ENCODE assay signal across 8 cellular contexts in genomic region chr22:20285706-20286363, GRCh38. TPM values are rescaled to one million over a fixed set of nuclear protein-coding genes. Genes with fewer than 3 reads are reported as not detected.
DNase-seq lines count a peak whose midpoint lies in the region; ATAC-seq, FAIRE-seq and TF ChIP-seq lines count a peak whose summit lies in the region.
"Not testable (repeated sequence)": the region's sequence is repeated elsewhere in the genome, so short reads cannot be mapped to it uniquely, and the experiment has no call there.

No MANE protein-coding gene starts in this region.

- H2AK5ac ChIP-seq in neuronal stem cell (ENCODE audit: low read depth, low read length) = not testable (repeated sequence)

- H3K9ac ChIP-seq in GM12878 (ENCODE audit: control insufficient read depth, insufficient read depth, low read length); neuronal stem cell (ENCODE audit: low read depth, low read length, poor library complexity): not testable (repeated sequence)

- H4K91ac ChIP-seq in neuronal stem cell (ENCODE audit: low read depth, low read length, poor library complexity) = not testable (repeated sequence)

- intact Hi-C loops in CD8-positive, alpha-beta T cell (cut with DNase I, micrococcal nuclease) = loop anchor here (1.0 kb wide), 2 partner anchors 129 to 316 kb away; no protein-coding TSS in a partner anchor
- intact Hi-C loops in GM12878 (cut with micrococcal nuclease; ENCODE audit: unreplicated experiment) (loop anchor here (1.0 kb wide), 1 partner anchor 129 kb away; no protein-coding TSS in a partner anchor), Right ventricle myocardium superior (cut with DNase I) (loop anchor here (1.0 kb wide), 1 partner anchor 129 kb away; no protein-coding TSS in a partner anchor)

- H3K79me1 ChIP-seq in neuronal stem cell (ENCODE audit: low read depth, low read length) = not testable (repeated sequence)

- not testable (repeated sequence) for H3K4me3 ChIP-seq in CD8-positive, alpha-beta T cell (ENCODE audit: low read depth, low read length); GM12878; neuronal stem cell (ENCODE audit: low read length in 2 of 2)

- not testable (repeated sequence) for H3K4me1 Mint-ChIP-seq in CD8-positive, alpha-beta T cell (ENCODE audit: low read depth)

- not testable (repeated sequence) for TF ChIP-seq EP300 in GM12878 (IDR thresholded peaks at IDR 0.05; ENCODE audit: borderline replicate concordance in 1 of 2, control insufficient read depth in 1 of 2, low read depth in 2 of 2, low read length in 2 of 2)

- H3K9me3 Mint-ChIP-seq in CD8-positive, alpha-beta T cell = not testable (repeated sequence)

- TF ChIP-seq RAD21 in GM12878 (IDR thresholded peaks at IDR 0.05; ENCODE audit: insufficient read depth, low read depth, low read length) = peak; percentile 62

- not testable (repeated sequence) for H3K4me1 ChIP-seq in CD8-positive, alpha-beta T cell (ENCODE audit: insufficient read depth, low read length); GM12878 (ENCODE audit: control insufficient read depth, insufficient read depth, low read length)
- H3K4me1 ChIP-seq in neuronal stem cell (ENCODE audit: control insufficient read depth in 2 of 2, insufficient read depth in 1 of 2, low read depth in 1 of 2, low read length in 2 of 2) = peaks cover 7 to 14% of the 10 kb centered on the region in 2 donors

- SMC1A ChIA-PET in GM12878 (lab: Charles Lee; ENCODE audit: uncharacterized antibody, unreplicated experiment) = interaction anchor here (0.8 kb wide), 1 partner anchor 129 kb away, joined by 3 read pairs; no protein-coding TSS in a partner anchor

- H3K18ac ChIP-seq in neuronal stem cell (ENCODE audit: low read length) = not testable (repeated sequence)

- FAIRE-seq in GM12878 (lab: Jason Lieb, UNC) = peak; percentile 72

- not testable (repeated sequence) for H2BK15ac ChIP-seq in neuronal stem cell (ENCODE audit: low read length)

- not testable (repeated sequence) for H3K36me3 ChIP-seq in CD8-positive, alpha-beta T cell (ENCODE audit: insufficient read depth, low read length); GM12878 (ENCODE audit: control insufficient read depth in 2 of 2, insufficient read depth in 2 of 2, low read length in 1 of 2); neuronal stem cell (replicated peaks in 1 of 2; ENCODE audit: control insufficient read depth in 2 of 2, insufficient read depth in 2 of 2, low read length in 2 of 2)

- H4K8ac ChIP-seq in neuronal stem cell (ENCODE audit: low read depth, low read length) = not testable (repeated sequence)

- H3K27me3 Mint-ChIP-seq in CD8-positive, alpha-beta T cell (ENCODE audit: low read depth) = not testable (repeated sequence)

- DNase-seq in CD8-positive, alpha-beta T cell = peak; percentile 53 to 88 (median 78)
- peak; percentile 66 for DNase-seq in NCI-H82 (lab: John Stamatoyannopoulos, UW)
- peak; percentile 86 for DNase-seq in activated CD4-positive, alpha-beta T cell treated with anti-CD3 and anti-CD28 coated beads for 48 hours
- not testable (repeated sequence) for DNase-seq in GM12878 (ENCODE audit: low read depth, low spot score); neuronal stem cell (ENCODE audit: low spot score)
- peak; percentile 84 for DNase-seq in Right ventricle myocardium superior
- DNase-seq in stimulated activated CD8-positive, alpha-beta memory T cell treated with anti-CD3 and anti-CD28 coated beads, Interleukin-4, amount 100 ng/mL, for 24 hours (ENCODE audit: low read depth) = peak; percentile 57

- not testable (repeated sequence) for BruUV-seq in GM12878 (replicated peaks; lab: Mats Ljungman, UMichigan)

- H3K14ac ChIP-seq in neuronal stem cell (ENCODE audit: low read length) = not testable (repeated sequence)

- in situ Hi-C loops in GM12878 (cut with MboI) = loop anchor here (5.0 kb wide), 1 partner anchor 1334 kb away; no protein-coding TSS in a partner anchor

- RAD21 ChIA-PET in GM12878 (lab: Charles Lee; ENCODE audit: unreplicated experiment) = interaction anchor here (0.7 to 1.1 kb wide), 2 partner anchors 93 to 129 kb away, joined by 3 read pairs; no protein-coding TSS in a partner anchor

- CTCF ChIA-PET in CD8-positive, alpha-beta T cell (lab: Charles Lee) = interaction anchor here (0.6 to 3.2 kb wide), 11 partner anchors 27 to 316 kb away, joined by 3 to 24 read pairs (median 3); no protein-coding TSS in a partner anchor
- CTCF ChIA-PET in GM12878 (lab: Yijun Ruan, JAX) = interaction anchor here (0.8 kb wide), 1 partner anchor 129 kb away, joined by 3 read pairs; no protein-coding TSS in a partner anchor

- H3K27me3 ChIP-seq in CD8-positive, alpha-beta T cell (ENCODE audit: insufficient read depth, low read length); GM12878 (replicated peaks in 1 of 2; ENCODE audit: control insufficient read depth in 2 of 2, insufficient read depth in 2 of 2, low read length in 1 of 2): not testable (repeated sequence)
- H3K27me3 ChIP-seq in neuronal stem cell (ENCODE audit: control insufficient read depth in 3 of 3, insufficient read depth in 3 of 3, low read depth in 1 of 3, low read length in 3 of 3) = peaks cover 0 to 27% (median 2%) of the 10 kb centered on the region in 3 experiments

- not testable (repeated sequence) for TF ChIP-seq POLR2A in GM12878 (IDR thresholded peaks at IDR 0.05; ENCODE audit: low read depth, low read length)

- H3K27ac Mint-ChIP-seq in CD8-positive, alpha-beta T cell = not testable (repeated sequence)

- peak; percentile 65 for TF ChIP-seq CTCF in CD8-positive, alpha-beta T cell (IDR thresholded peaks at IDR 0.05)
- TF ChIP-seq CTCF in GM12878 (IDR thresholded peaks at IDR 0.05 in 2 of 3, conservative IDR thresholded peaks at IDR 0.05 in 1 of 3; ENCODE audit: control insufficient read depth in 2 of 3, extremely low read depth in 1 of 3, insufficient read depth in 1 of 3, low read depth in 3 of 3, low read length in 3 of 3) = peak; percentile 52 to 80 (median 62)

- 1% methylated on average over 7 of the region's 10 CpGs for WGBS in GM12878 (ENCODE audit: insufficient coverage, insufficient replicate concordance, low lambda C conversion rate, missing lambda C conversion rate)
- WGBS in neuronal stem cell (ENCODE audit: extremely low coverage in 2 of 2, insufficient read length in 2 of 2, insufficient replicate concordance in 1 of 2), 2 donors = no CpG with 5 or more reads among the region's 10 CpGs

- H2BK120ac ChIP-seq in neuronal stem cell (ENCODE audit: low read depth, low read length) = not testable (repeated sequence)

- H3K27ac ChIP-seq in CD8-positive, alpha-beta T cell (ENCODE audit: low read depth, low read length); GM12878 (ENCODE audit: control insufficient read depth, insufficient read depth); neuronal stem cell (replicated peaks; ENCODE audit: low read length): not testable (repeated sequence)

- H3K79me2 ChIP-seq in GM12878 (ENCODE audit: control insufficient read depth, insufficient read depth, low read length) = not testable (repeated sequence)

- peak; percentile 91 for ATAC-seq in CD8-positive, alpha-beta T cell
- peak; percentile 55 for ATAC-seq in HG02852 (IDR thresholded peaks at IDR 0.05; ENCODE audit: unreplicated experiment)
- ATAC-seq in GM12878 = peak; percentile 96
- ATAC-seq in Right ventricle myocardium superior (ENCODE audit: poor library complexity) = peak; percentile 94

- H3K4me2 ChIP-seq in GM12878 (ENCODE audit: control insufficient read depth, insufficient read depth); neuronal stem cell (ENCODE audit: insufficient read depth, low read length, poor library complexity, severe bottlenecking): not testable (repeated sequence)

- H3K9me3 ChIP-seq in CD8-positive, alpha-beta T cell (ENCODE audit: low read length); GM12878 (replicated peaks; ENCODE audit: control insufficient read depth, insufficient read depth, low read length); neuronal stem cell (replicated peaks in 1 of 2; ENCODE audit: control insufficient read depth in 2 of 2, insufficient read depth in 1 of 2, low read depth in 1 of 2, low read length in 2 of 2): not testable (repeated sequence)

- not testable (repeated sequence) for H3K36me3 Mint-ChIP-seq in CD8-positive, alpha-beta T cell

- not testable (repeated sequence) for H4K20me1 ChIP-seq in GM12878 (ENCODE audit: control insufficient read depth, insufficient read depth)

- H3K23ac ChIP-seq in neuronal stem cell (ENCODE audit: low read depth, low read length, poor library complexity) = peak overlapping the region; percentile 80

- POLR2A ChIA-PET in CD8-positive, alpha-beta T cell (lab: Charles Lee); GM12878 (lab: Charles Lee): not testable (repeated sequence)

- not testable (repeated sequence) for H2BK5ac ChIP-seq in neuronal stem cell (ENCODE audit: low read length)

- not testable (repeated sequence) for H2AFZ ChIP-seq in GM12878 (ENCODE audit: control insufficient read depth, low read depth, low read length); neuronal stem cell (ENCODE audit: low read length)

- H3K4ac ChIP-seq in neuronal stem cell (ENCODE audit: low read length) = not testable (repeated sequence)

- not testable (repeated sequence) for H3K4me3 Mint-ChIP-seq in CD8-positive, alpha-beta T cell

- H2BK12ac ChIP-seq in neuronal stem cell (ENCODE audit: low read length) = not testable (repeated sequence)

RNA-seq across cellular contexts. Expression of gene RTN4R, which starts 17.7 kb away (rescaled TPM):
- 1 to 10 TPM; 1.1 to 1.2 TPM for total RNA-seq in CD8-positive, alpha-beta T cell
- 0.27 and 0.56 TPM in 2 replicates for total RNA-seq in GM12878 (2013; cell fraction: nucleolus; rRNA removed)
- 0.54 and 0.73 TPM in 2 replicates for total RNA-seq in GM12878 (2014; rRNA removed)
- 0.09 and 0.13 TPM in 2 replicates for total RNA-seq in GM12878 (2014; rRNA removed; fragmentation: Illumina TruSeq; extraction: Trizol)
- 0.77 and 0.87 TPM in 2 replicates for total RNA-seq in GM12878 (2021)
- not detected for polyA plus RNA-seq in GM12878 (2011; ENCODE audit: low read depth)
- 0.23 TPM in 1 of 2 replicates, not detected in the other for polyA plus RNA-seq in GM12878 (2011; rRNA removed)
- 0.52 and 0.65 TPM in 2 replicates for polyA plus RNA-seq in GM12878 (2011; cell fraction: cytosol; rRNA removed)
- polyA plus RNA-seq in GM12878 (2011; cell fraction: nucleus; rRNA removed) = 0.54 and 1.2 TPM in 2 replicates
- polyA plus RNA-seq in GM12878 (2012) = 0.31 and 0.83 TPM in 2 replicates
- 0.03 TPM in 1 of 2 replicates, not detected in the other for polyA plus RNA-seq in GM12878 (2014; fragmentation: Illumina TruSeq; extraction: Trizol)
- polyA plus RNA-seq in GM12878 (2014; fragmentation: Nextera tagmentation; extraction: Ambion mirVana) = not detected
- 0.46 and 0.99 TPM in 2 replicates for polyA plus RNA-seq in GM12878 (2014; rRNA removed)
- 1 to 10 TPM in 1 of 2 experiments, under 1 TPM in 1; 0.76 to 1.0 TPM for polyA plus RNA-seq in GM12878 (2016; fragmentation: Nextera tagmentation; extraction: Ambion mirVana)
- polyA minus RNA-seq in GM12878 (2011; rRNA and poly(A)+ RNA removed) = 0.29 and 0.82 TPM in 2 replicates
- polyA minus RNA-seq in GM12878 (2011; cell fraction: cytosol; rRNA and poly(A)+ RNA removed) = 1.7 TPM in 1 of 2 replicates, not detected in the other
- polyA minus RNA-seq in GM12878 (2011; cell fraction: nucleus; rRNA and poly(A)+ RNA removed) = 0.48 and 0.60 TPM in 2 replicates
- total RNA-seq in Right ventricle myocardium superior = 0.75 TPM
- polyA plus RNA-seq in neuronal stem cell (2013, experiment 1 of 2) = 23.2 TPM
- 22.9 TPM for polyA plus RNA-seq in neuronal stem cell (2013, experiment 2 of 2)

RNA-seq across cellular contexts. Expression of gene DGCR6L, which starts 34.0 kb away (rescaled TPM):
- 10 to 100 TPM; 29.8 to 32.9 TPM for total RNA-seq in CD8-positive, alpha-beta T cell
- total RNA-seq in GM12878 (2013; cell fraction: nucleolus; rRNA removed) = 3.7 and 5.2 TPM in 2 replicates
- total RNA-seq in GM12878 (2014; rRNA removed) (37.4 and 38.9 TPM in 2 replicates), GM12878 (2014; rRNA removed; fragmentation: Illumina TruSeq; extraction: Trizol) (12.5 and 15.2 TPM in 2 replicates), GM12878 (2021) (27.0 and 27.7 TPM in 2 replicates), Right ventricle myocardium superior (45.1 TPM)
- polyA plus RNA-seq in GM12878 (2011; ENCODE audit: low read depth) = 6.9 TPM
- polyA plus RNA-seq in GM12878 (2011; rRNA removed) (9.1 and 17.4 TPM in 2 replicates), GM12878 (2014; fragmentation: Illumina TruSeq; extraction: Trizol) (1.5 and 8.1 TPM in 2 replicates), GM12878 (2014; fragmentation: Nextera tagmentation; extraction: Ambion mirVana) (1 to 10 TPM; 1.6 to 4.2 TPM), GM12878 (2014; rRNA removed) (36.7 and 41.9 TPM in 2 replicates), GM12878 (2016; fragmentation: Nextera tagmentation; extraction: Ambion mirVana) (10 to 100 TPM; 59.4 to 62.8 TPM)
- 30.2 and 48.0 TPM in 2 replicates for polyA plus RNA-seq in GM12878 (2011; cell fraction: cytosol; rRNA removed)
- 18.6 and 25.2 TPM in 2 replicates for polyA plus RNA-seq in GM12878 (2011; cell fraction: nucleus; rRNA removed)
- 15.0 and 17.2 TPM in 2 replicates for polyA plus RNA-seq in GM12878 (2012)
- 7.2 and 15.7 TPM in 2 replicates for polyA minus RNA-seq in GM12878 (2011; rRNA and poly(A)+ RNA removed)
- 4.6 and 5.3 TPM in 2 replicates for polyA minus RNA-seq in GM12878 (2011; cell fraction: cytosol; rRNA and poly(A)+ RNA removed)
- polyA minus RNA-seq in GM12878 (2011; cell fraction: nucleus; rRNA and poly(A)+ RNA removed) = 5.0 and 5.9 TPM in 2 replicates
- polyA plus RNA-seq in neuronal stem cell (2013, experiment 1 of 2) = 26.0 TPM
- 25.8 TPM for polyA plus RNA-seq in neuronal stem cell (2013, experiment 2 of 2)
